In genomic region chr1:61055110-61055614, GRCh38 we compare ENCODE assay signal across 12 cellular contexts. TPM values are rescaled to one million over a fixed set of nuclear protein-coding genes. Genes with fewer than 3 reads are reported as not detected.
A peak's percentile ranks its signal among the peaks of the same experiment; 100 is the strongest.
DNase-seq lines count a peak whose midpoint lies in the region; ATAC-seq, FAIRE-seq and TF ChIP-seq lines count a peak whose summit lies in the region.
"Had no signal": no experiment of that assay in that cellular context is flagged by ENCODE, and none has a peak within 500 bp of the region (broad histone marks: within the 10 kb centered on the region; RNA-seq: fewer than 3 reads in every experiment).

No MANE protein-coding gene starts in this region.

- no peak overlapping the region for H2BK20ac ChIP-seq in IMR-90 (ENCODE audit: low read depth, low read length)

- no peak overlapping the region for H2BK5ac ChIP-seq in IMR-90 (ENCODE audit: low read depth, low read length, poor library complexity, severe bottlenecking)

- no peak for TF ChIP-seq CTCF in IMR-90 (conservative IDR thresholded peaks at IDR 0.05; ENCODE audit: low read depth, low read length)

- H2BK120ac ChIP-seq in IMR-90 (ENCODE audit: low read depth, low read length) = no peak overlapping the region

- no peaks in the 10 kb centered on the region for H3K9me3 ChIP-seq in IMR-90 (ENCODE audit: control insufficient read depth, insufficient read depth, low read length)
- H3K9me3 ChIP-seq in adipocyte (ENCODE audit: control insufficient read depth, low read length) = no peaks in the 10 kb centered on the region
- no peaks in the 10 kb centered on the region for H3K9me3 ChIP-seq in small intestine (ENCODE audit: control insufficient read depth, low read depth)

- DNase-seq in IMR-90 (peak; percentile 14), adipocyte (ENCODE audit: low read depth) (peak; percentile 34), inferior parietal cortex (ENCODE audit: extremely low spot score) (peak; percentile 15), small intestine (peak; percentile 64), DMS153 treated with DMSO at 0.1 percent for 48 hours (lab: John Stamatoyannopoulos, UW; ENCODE audit: unreplicated experiment) (no peak), KBM-7 (no peak), GDM1 (lab: John Stamatoyannopoulos, UW) (no peak)
- DNase-seq: activated CD4-positive, alpha-beta T cell treated with anti-CD3 and anti-CD28 coated beads for 4 hours; CD4-positive, CD25-positive, alpha-beta regulatory T cell; H9 had no signal

- H3K18ac ChIP-seq in IMR-90 (ENCODE audit: low read depth, low read length) = no peak overlapping the region

- FAIRE-seq in small intestine (lab: Jason Lieb, UNC) = no peak
- FAIRE-seq: frontal cortex had no signal

- H3K23ac ChIP-seq in IMR-90 (ENCODE audit: low read depth, low read length) = no peak overlapping the region

- TF ChIP-seq RAD21 in IMR-90 (IDR thresholded peaks at IDR 0.05; ENCODE audit: low read length) = no peak

- no peaks in the 10 kb centered on the region for H4K20me1 ChIP-seq in IMR-90 (ENCODE audit: insufficient read depth, low read length)

- H4K5ac ChIP-seq in IMR-90 (ENCODE audit: low read depth, low read length) = no peak overlapping the region

- no peak overlapping the region for H3K4me2 ChIP-seq in IMR-90 (ENCODE audit: low read depth, low read length)

- no peak overlapping the region for H3K4me3 ChIP-seq in IMR-90 (ENCODE audit: insufficient read depth, low read depth, low read length)
- no peak overlapping the region for H3K4me3 ChIP-seq in adipocyte (ENCODE audit: low read length)
- H3K4me3 ChIP-seq in small intestine (ENCODE audit: low read depth in 1 of 2, low read length in 2 of 2) = no peak overlapping the region

- no peak overlapping the region for H3K56ac ChIP-seq in IMR-90 (ENCODE audit: extremely low read depth, insufficient read depth, low read length)

- TF ChIP-seq POLR2A in IMR-90 (IDR thresholded peaks at IDR 0.05; ENCODE audit: low read depth, low read length) = no peak

- H3K27me3 ChIP-seq in IMR-90 (ENCODE audit: control insufficient read depth, insufficient read depth, low read length) (peaks cover 46% of the 10 kb centered on the region), adipocyte (replicated peaks; ENCODE audit: control insufficient read depth, insufficient read depth, low read length) (no peaks in the 10 kb centered on the region), small intestine (ENCODE audit: control insufficient read depth in 2 of 2, insufficient read depth in 2 of 2, low read length in 2 of 2) (peaks cover 0 to 3% of the 10 kb centered on the region in 2 donors)

- no peak overlapping the region for H2AFZ ChIP-seq in IMR-90 (replicated peaks; ENCODE audit: low read length, poor library complexity)

- H3K9ac ChIP-seq in IMR-90 (ENCODE audit: low read depth, low read length) (no peak overlapping the region), adipocyte (ENCODE audit: low read length) (no peak overlapping the region)

- no TSS peak for BruUV-seq in IMR-90 (replicated peaks; lab: Mats Ljungman, UMichigan)

- H3K14ac ChIP-seq in IMR-90 (replicated peaks; ENCODE audit: low read depth, low read length) = no peak overlapping the region

- H3K36me3 ChIP-seq in IMR-90 (ENCODE audit: control insufficient read depth, insufficient read depth, low read length) = no peaks in the 10 kb centered on the region
- H3K36me3 ChIP-seq in adipocyte (ENCODE audit: control insufficient read depth, insufficient read depth, low read length, severe bottlenecking) = no peaks in the 10 kb centered on the region
- H3K36me3 ChIP-seq in small intestine (ENCODE audit: control insufficient read depth in 2 of 2, insufficient read depth in 2 of 2, low read length in 2 of 2) = no peaks in the 10 kb centered on the region

- H2AK9ac ChIP-seq in IMR-90 (replicated peaks; ENCODE audit: low read depth, low read length, poor library complexity) = no peak overlapping the region

- intact Hi-C loops in IMR-90 (cut with micrococcal nuclease) = loop anchor here (5.0 kb wide), 1 partner anchor 197 kb away; no protein-coding TSS in a partner anchor

- dilution Hi-C loops in IMR-90 (cut with HindIII; ENCODE audit: low sequenced_read_pairs, unreplicated experiment) = no loop called here

- no peak overlapping the region for H4K8ac ChIP-seq in IMR-90 (ENCODE audit: low read depth in 2 of 2, low read length in 2 of 2)

- no peak overlapping the region for H2AK5ac ChIP-seq in IMR-90 (ENCODE audit: low read depth, low read length)

- no peaks in the 10 kb centered on the region for H3K79me1 ChIP-seq in IMR-90 (ENCODE audit: low read depth in 1 of 2, low read length in 2 of 2)

- POLR2A ChIA-PET in IMR-90 (lab: Charles Lee; ENCODE audit: unreplicated experiment) = interaction anchor here (0.5 kb wide), 1 partner anchor 26 kb away, joined by 3 read pairs; no protein-coding TSS in a partner anchor

- H2BK15ac ChIP-seq in IMR-90 (ENCODE audit: low read depth, low read length) = no peak overlapping the region

- no peaks in the 10 kb centered on the region for H3K9me1 ChIP-seq in IMR-90 (ENCODE audit: insufficient read depth, low read length)

- CTCF ChIA-PET in IMR-90 (lab: Yijun Ruan, JAX) = interaction anchor here (1.0 kb wide), 1 partner anchor 1083 kb away, joined by 3 read pairs; no protein-coding TSS in a partner anchor

- H4K91ac ChIP-seq in IMR-90 (ENCODE audit: insufficient read depth, low read depth, low read length) = no peak overlapping the region

- in situ Hi-C loops in IMR-90 (cut with MboI; ENCODE audit: low sequenced_read_pairs) = loop anchor here (10.0 kb wide), 1 partner anchor 280 kb away; no protein-coding TSS in a partner anchor
- in situ Hi-C loops in KBM-7 (cut with MboI; ENCODE audit: low pct_unique_long_range_greater_than_20kb, low sequenced_read_pairs) = no loop called here

- no peak overlapping the region for H3K27ac ChIP-seq in IMR-90 (ENCODE audit: insufficient read depth, low read length)
- peak overlapping the region in 1 of 2 donors; percentile 66 for H3K27ac ChIP-seq in small intestine (ENCODE audit: low read depth in 1 of 2, low read length in 1 of 2)

- H3K4me1 ChIP-seq in IMR-90 (ENCODE audit: control insufficient read depth, insufficient read depth, low read length) = no peaks in the 10 kb centered on the region; the same call in 1 of the 2 replicates
- peaks cover 25% of the 10 kb centered on the region for H3K4me1 ChIP-seq in adipocyte (ENCODE audit: control insufficient read depth, insufficient read depth, low read length)
- peaks cover 0 to 10% of the 10 kb centered on the region in 2 donors for H3K4me1 ChIP-seq in small intestine (ENCODE audit: control insufficient read depth in 2 of 2, insufficient read depth in 1 of 2, low read depth in 1 of 2, low read length in 1 of 2)

- H3K4ac ChIP-seq in IMR-90 (ENCODE audit: low read depth, low read length) = no peak overlapping the region

- 0 out of 2 replicates have a peak, but pooled peaks have one; percentile 10 for ATAC-seq in IMR-90 (ENCODE audit: low read depth)
- ATAC-seq in GM18498 (IDR thresholded peaks at IDR 0.05; ENCODE audit: unreplicated experiment) = no peak

TF ChIP-seq in IMR-90, 13 proteins besides CTCF, POLR2A, EP300 and RAD21:
- TF ChIP-seq MAZ (IDR thresholded peaks at IDR 0.05; ENCODE audit: borderline replicate concordance, low read depth, low read length) = no peak

RNA-seq across cellular contexts. Expression of gene NFIA, which starts 27.2 kb away (rescaled TPM):
- 2.2 TPM in 2 replicates for total RNA-seq in IMR-90 (2012; rRNA removed)
- 1.6 and 1.8 TPM in 2 replicates for polyA plus RNA-seq in IMR-90 (2012; rRNA removed)
- polyA plus RNA-seq in IMR-90 (2012; cell fraction: cytosol; rRNA removed) = 0.60 and 1.2 TPM in 2 replicates
- 0.83 and 1.2 TPM in 2 replicates for polyA plus RNA-seq in IMR-90 (2012; cell fraction: nucleus; rRNA removed; ENCODE audit: low replicate concordance)
- polyA plus RNA-seq in small intestine = 1 to 10 TPM; 1.6 to 9.7 (median 2.5) TPM

Comparison
In these comparisons a context has a peak if more than half of its experiments do, and no peak if none do; other contexts are left out.
1. DNase-seq: peak in IMR-90 (single experiment), adipocyte (single experiment), inferior parietal cortex (single experiment) and small intestine (single experiment); none in DMS153 treated with DMSO at 0.1 percent for 48 hours (single experiment), KBM-7 (single experiment) and GDM1 (single experiment).